In genomic region chr3:188421151-188421821, GRCh38 we compare ENCODE assay signal across 8 cellular contexts.
DNase-seq lines count a peak whose midpoint lies in the region; ATAC-seq, FAIRE-seq and TF ChIP-seq lines count a peak whose summit lies in the region.

No MANE protein-coding gene starts in this region.

- H3K9me3 Mint-ChIP-seq in activated B cell treated with CpG ODN at 0.5 μM for 24 hours, result peaks cover 7% of the 10 kb centered on the region

- H3K4me3 ChIP-seq in neutrophil (ENCODE audit: low read depth in 1 of 2, low read length in 1 of 2) (no peak overlapping the region), HAP-1 (no peak overlapping the region)

- peaks cover 92% of the 10 kb centered on the region for H3K4me1 Mint-ChIP-seq in activated B cell treated with CpG ODN at 0.5 μM for 24 hours

- H3K4me3 Mint-ChIP-seq in activated B cell treated with CpG ODN at 0.5 μM for 24 hours, result peak overlapping the region; percentile 69

- H3K9me3 ChIP-seq in neutrophil (no peaks in the 10 kb centered on the region), HAP-1 (no peaks in the 10 kb centered on the region)

- TF ChIP-seq POLR2A in GM18505 (IDR thresholded peaks at IDR 0.05; ENCODE audit: borderline replicate concordance, extremely low read depth, insufficient read depth, insufficient read length) (no peak), GM12891 (IDR thresholded peaks at IDR 0.05; ENCODE audit: low read depth, low read length) (no peak)

- in situ Hi-C loops in HAP-1 (cut with MboI; ENCODE audit: low sequenced_read_pairs), result no loop called here

- CTCF ChIA-PET in activated B cell treated with CpG ODN at 0.5 μM for 24 hours (lab: Charles Lee), result interaction anchor here (0.9 to 2.3 kb wide), 14 partner anchors 9 to 682 kb away, joined by 3 to 13 read pairs (median 3); partner anchors contain the start of gene BCL6

- TF ChIP-seq CTCF in activated B cell treated with CpG ODN at 0.5 μM for 24 hours (IDR thresholded peaks at IDR 0.05) (no peak), neutrophil (IDR thresholded peaks at IDR 0.05) (no peak)

- H3K27ac ChIP-seq in neutrophil, result peak overlapping the region; percentile 83

- POLR2A ChIA-PET in activated B cell treated with CpG ODN at 0.5 μM for 24 hours (lab: Charles Lee), result interaction anchor here (0.5 to 2.6 kb wide), 33 partner anchors 12 to 682 kb away, joined by 3 to 79 read pairs (median 4); partner anchors contain the start of genes BCL6 and LPP

- H3K36me3 Mint-ChIP-seq in activated B cell treated with CpG ODN at 0.5 μM for 24 hours (ENCODE audit: low read depth), result peaks cover 26% of the 10 kb centered on the region

- ATAC-seq in GM18505 (IDR thresholded peaks at IDR 0.05; ENCODE audit: unreplicated experiment) (peak; percentile 31), HG02870 (IDR thresholded peaks at IDR 0.05; ENCODE audit: unreplicated experiment) (peak; percentile 12), activated B cell treated with CpG ODN at 0.5 μM for 24 hours (ENCODE audit: low read depth) (peak; percentile 4)

- H3K27me3 Mint-ChIP-seq in activated B cell treated with CpG ODN at 0.5 μM for 24 hours, result no peaks in the 10 kb centered on the region

- intact Hi-C loops in activated B cell treated with CpG ODN at 0.5 μM for 24 hours (cut with micrococcal nuclease), result loop anchor here (1.0 to 5.0 kb wide), 4 partner anchors 21 to 679 kb away; no protein-coding TSS in a partner anchor

- peak overlapping the region; percentile 98 for H3K27ac Mint-ChIP-seq in activated B cell treated with CpG ODN at 0.5 μM for 24 hours

- H3K27me3 ChIP-seq in neutrophil, result no peaks in the 10 kb centered on the region
- no peaks in the 10 kb centered on the region for H3K27me3 ChIP-seq in HAP-1 (ENCODE audit: low read depth)

- H3K36me3 ChIP-seq in neutrophil, result no peaks in the 10 kb centered on the region
- no peaks in the 10 kb centered on the region for H3K36me3 ChIP-seq in HAP-1 (replicated peaks)

- DNase-seq in activated B cell treated with CpG ODN at 0.5 μM for 24 hours (no peak), HAP-1 (ENCODE audit: low spot score in 2 of 2) (no peak), NCI-H2107 treated with DMSO at 0.1 percent for 48 hours (lab: John Stamatoyannopoulos, UW; ENCODE audit: unreplicated experiment) (no peak), GM12891 (ENCODE audit: insufficient read length, low spot score) (no peak)
- DNase-seq in stimulated activated CD4-positive, alpha-beta T cell treated with anti-CD3 and anti-CD28 coated beads, Interleukin-2, amount 100 ng/mL, for 24 hours, result no peak

- H3K4me1 ChIP-seq in neutrophil (ENCODE audit: control insufficient read depth in 1 of 2, insufficient read depth in 1 of 2, low read depth in 1 of 2, low read length in 1 of 2), result peaks cover 44 to 55% of the 10 kb centered on the region in 2 experiments
- H3K4me1 ChIP-seq in HAP-1, result no peaks in the 10 kb centered on the region

- FAIRE-seq in GM12891 (lab: Jason Lieb, UNC), result no peak

TF ChIP-seq in GM12891, 5 proteins besides CTCF, POLR2A, EP300 and RAD21:
- no peak for TF ChIP-seq TAF1 (IDR thresholded peaks at IDR 0.05; ENCODE audit: low read depth, low read length)
- no peak for TF ChIP-seq POU2F2 (IDR thresholded peaks at IDR 0.05; ENCODE audit: low read depth, low read length)
- no peak for TF ChIP-seq PAX5 (IDR thresholded peaks at IDR 0.05; ENCODE audit: insufficient read depth, low read length, severe bottlenecking)
